In the genomic region with DNA sequence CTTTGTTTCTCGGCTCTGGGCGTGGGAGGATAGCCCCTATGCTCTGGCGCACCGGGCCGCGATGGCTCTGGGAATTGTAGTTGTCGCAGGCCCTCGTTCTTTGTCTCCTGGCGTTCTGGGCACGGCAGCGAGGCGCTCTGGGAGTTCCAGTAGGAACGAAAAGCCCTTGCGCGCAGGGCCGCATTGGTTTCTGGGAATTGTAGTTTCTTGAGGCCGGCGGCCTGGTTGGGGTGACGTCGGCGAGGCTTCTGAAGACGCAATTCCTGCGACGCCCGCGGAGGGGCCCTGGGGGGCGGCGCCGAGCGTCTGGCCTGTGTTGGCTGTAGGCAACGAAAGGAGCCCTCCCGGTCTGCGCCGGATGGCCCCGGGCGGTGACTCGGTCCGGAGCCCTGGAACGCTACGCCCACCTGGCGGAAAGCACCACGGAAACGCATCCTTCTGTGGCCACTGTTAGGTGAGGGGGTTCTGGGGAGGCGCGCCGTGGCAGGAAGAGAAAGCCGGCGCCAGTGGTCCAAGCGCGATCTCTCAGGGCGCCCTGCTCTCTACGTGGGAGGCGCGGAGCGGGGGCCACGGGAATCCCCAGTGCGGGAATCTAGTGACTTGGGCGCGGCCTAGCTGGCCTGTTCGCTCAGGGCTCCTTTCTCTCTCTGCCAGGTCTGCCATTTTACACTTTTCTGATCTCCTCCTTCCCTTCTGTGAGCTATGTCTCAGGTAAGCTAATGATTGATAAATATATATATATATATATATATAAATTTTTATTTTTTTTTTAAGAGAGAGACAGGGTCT, we compare ENCODE assay signal across 8 cellular contexts. TPM values are rescaled to one million over a fixed set of nuclear protein-coding genes. Genes with fewer than 3 reads are reported as not detected.
DNase-seq lines count a peak whose midpoint lies in the region.

Gene ZNF140, plus strand, starts transcription at position 305 of the 789 bp plus-strand sequence. Its CDS starts 398 bp downstream, at position 703.

- 0 out of 2 replicates have a peak, but pooled peaks cover 8% of the 10 kb centered on the region for H3F3A ChIP-seq in GM23248 (ENCODE audit: insufficient read depth)

- peaks cover 47% of the 10 kb centered on the region for H3K9me3 Mint-ChIP-seq in activated naive CD4-positive, alpha-beta T cell treated with anti-CD3 and anti-CD28 coated beads, Interleukin-2, amount 10 ng/mL, durations not matched to agents 7 days and 5 days

- in situ Hi-C loops in G401 (cut with HindIII; ENCODE audit: low sequenced_read_pairs): no loop called here
- in situ Hi-C loops in GM23248 (cut with MboI): no loop called here

- H3K27me3 Mint-ChIP-seq in activated naive CD4-positive, alpha-beta T cell treated with anti-CD3 and anti-CD28 coated beads, Interleukin-2, amount 10 ng/mL, durations not matched to agents 7 days and 5 days: no peaks in the 10 kb centered on the region

- no peak within 1 kb of the TSS for H3K27ac Mint-ChIP-seq in activated naive CD4-positive, alpha-beta T cell treated with anti-CD3 and anti-CD28 coated beads, Interleukin-2, amount 10 ng/mL, durations not matched to agents 7 days and 5 days

- peak within 1 kb of the TSS; percentile 98 for H2AFZ ChIP-seq in GM23248

- H3K4me3 Mint-ChIP-seq in activated naive CD4-positive, alpha-beta T cell treated with anti-CD3 and anti-CD28 coated beads, Interleukin-2, amount 10 ng/mL, durations not matched to agents 7 days and 5 days: no peak within 1 kb of the TSS

- peaks cover 50% of the 10 kb centered on the region for H3K36me3 Mint-ChIP-seq in activated naive CD4-positive, alpha-beta T cell treated with anti-CD3 and anti-CD28 coated beads, Interleukin-2, amount 10 ng/mL, durations not matched to agents 7 days and 5 days

- H3K4me2 ChIP-seq in GM23248 (ENCODE audit: unreplicated experiment): peak within 1 kb of the TSS; percentile 86

- peak within 1 kb of the TSS; percentile 97 for H3K9ac ChIP-seq in GM23248

- no peaks in the 10 kb centered on the region for H3K9me2 ChIP-seq in GM23248 (ENCODE audit: insufficient read depth)

- H3K79me2 ChIP-seq in GM23248 (ENCODE audit: insufficient read depth): peaks cover 36% of the 10 kb centered on the region

- 0 out of 2 replicates have a peak, but pooled peaks cover 3% of the 10 kb centered on the region for H3K4me1 ChIP-seq in GM23248 (ENCODE audit: insufficient read depth)

- H3K27me3 ChIP-seq in GM23248 (replicated peaks; ENCODE audit: insufficient read depth): no peaks in the 10 kb centered on the region

- peaks cover 42% of the 10 kb centered on the region for H3K36me3 ChIP-seq in GM23248 (ENCODE audit: low read depth)

- H3K4me1 Mint-ChIP-seq in activated naive CD4-positive, alpha-beta T cell treated with anti-CD3 and anti-CD28 coated beads, Interleukin-2, amount 10 ng/mL, durations not matched to agents 7 days and 5 days: peaks cover 17% of the 10 kb centered on the region

- peak within 1 kb of the TSS; percentile 99 for H3K27ac ChIP-seq in GM23248
- peak within 1 kb of the TSS; percentile 98 for H3K27ac ChIP-seq in temporal lobe (ENCODE audit: low read depth, low read length)

- H3K4me3 ChIP-seq in GM23248: peak within 1 kb of the TSS; percentile 92

- CTCF ChIA-PET in activated naive CD4-positive, alpha-beta T cell treated with anti-CD3 and anti-CD28 coated beads, Interleukin-2, amount 10 ng/mL, durations not matched to agents 7 days and 5 days (lab: Charles Lee): interaction anchor here (2.1 kb wide), 1 partner anchor 101 kb away, joined by 6 read pairs; the partner anchor contains the start of gene ZNF268

- H4K20me1 ChIP-seq in GM23248 (ENCODE audit: insufficient read depth): no peaks in the 10 kb centered on the region

- DNase-seq in G401 (ENCODE audit: low spot score) (peak; percentile 98), GM23248 (peak; percentile 99), LHCN-M2 (ENCODE audit: low read depth) (peak; percentile 93), SIG-M5 (lab: John Stamatoyannopoulos, UW) (peak; percentile 80), globus pallidus (ENCODE audit: low spot score) (peak; percentile 98), nucleus accumbens (lab: John Stamatoyannopoulos, UW) (peak; percentile 94 to 100 (median 98))
- peak; percentile 96 for DNase-seq in activated naive CD4-positive, alpha-beta T cell treated with anti-CD3 and anti-CD28 coated beads, Interleukin-2, amount 10 ng/mL, durations not matched to agents 7 days and 5 days

- peaks cover 8% of the 10 kb centered on the region for H3K9me3 ChIP-seq in GM23248 (ENCODE audit: low read depth)

- WGBS in GM23248 (ENCODE audit: low coverage in 1 of 2, low lambda C conversion rate in 2 of 2, missing lambda C conversion rate in 2 of 2), 2 experiments: 1 to 2% methylated on average over 50 to 58 of the region's 60 CpGs

RNA-seq across cellular contexts. Expression of gene ZNF140, which starts in this region (rescaled TPM):
- 19.8 and 30.4 TPM in 2 replicates for total RNA-seq in G401 (2014; rRNA removed; shearing (Covaris generic))
- total RNA-seq in GM23248 (2014; rRNA removed; shearing (Covaris generic)): 17.2 and 24.2 TPM in 2 replicates
- polyA plus RNA-seq in GM23248 (2016; fragmentation: Nextera tagmentation; extraction: Ambion mirVana): 15.7 and 16.4 TPM in 2 replicates
- total RNA-seq in LHCN-M2 (2014; rRNA removed) (11.7 and 14.4 TPM in 2 replicates), temporal lobe (30.5 TPM)
- polyA plus RNA-seq in LHCN-M2 (2012): 7.5 TPM

Comparison
In these comparisons a context has a peak if more than half of its experiments do, and no peak if none do; other contexts are left out.
1. Peak in every context shown above with its lines: DNase-seq, H3K4me3 ChIP-seq and H3K27ac ChIP-seq.